Comparison of ENCODE assay signal across 8 cellular contexts in genomic region chr12:57521475-57522018, GRCh38. TPM values are rescaled to one million over a fixed set of nuclear protein-coding genes. Genes with fewer than 3 reads are reported as not detected.
A peak's percentile ranks its signal among the peaks of the same experiment; 100 is the strongest.
DNase-seq lines count a peak whose midpoint lies in the region; ATAC-seq and TF ChIP-seq lines count a peak whose summit lies in the region.

No MANE protein-coding gene starts in this region.

- H3K9ac ChIP-seq in subcutaneous abdominal adipose tissue (ENCODE audit: low read length in 5 of 5): peak overlapping the region; percentile 66 to 92 (median 87)

- H3K4me3 ChIP-seq in SJSA1: peak overlapping the region; percentile 51
- H3K4me3 ChIP-seq in right lobe of liver: peak overlapping the region in 2 of 3 donors; percentile 80 to 83
- peak overlapping the region; percentile 60 to 85 (median 69) for H3K4me3 ChIP-seq in subcutaneous abdominal adipose tissue (ENCODE audit: low read depth in 1 of 5, low read length in 5 of 5)

- H3K27me3 ChIP-seq in SJSA1 (replicated peaks) (no peaks in the 10 kb centered on the region), right lobe of liver (no peaks in the 10 kb centered on the region), subcutaneous abdominal adipose tissue (ENCODE audit: control insufficient read depth in 5 of 5, insufficient read depth in 4 of 5, low read length in 5 of 5) (no peaks in the 10 kb centered on the region)

- ATAC-seq in right lobe of liver (no peak), GM18868 (IDR thresholded peaks at IDR 0.05; ENCODE audit: unreplicated experiment) (no peak), GM18502 (IDR thresholded peaks at IDR 0.05; ENCODE audit: poor library complexity, unreplicated experiment) (no peak)

- whole genome bisulfite sequencing in right lobe of liver (ENCODE audit: insufficient coverage, low coverage, low lambda C conversion rate, missing lambda C conversion rate): 39% methylated on average over 20 of the region's 20 CpGs

- TF ChIP-seq CTCF in right lobe of liver (IDR thresholded peaks at IDR 0.05): no peak

- DNase-seq in NCI-H1417 (lab: John Stamatoyannopoulos, UW) (peak in 2 of 3 experiments; percentile 48 to 50), NCI-H1417 treated with DMSO at 0.1 percent for 48 hours (lab: John Stamatoyannopoulos, UW) (no peak), SJSA1 (ENCODE audit: low read depth in 1 of 2, low spot score in 2 of 2) (no peak), caudate nucleus (lab: John Stamatoyannopoulos, UW) (peak in 34 of 61 donors; percentile 3 to 59 (median 40)), right lobe of liver (peak; percentile 42 to 72 (median 63))

- H3K9me3 ChIP-seq in SJSA1 (replicated peaks): no peaks in the 10 kb centered on the region
- H3K9me3 ChIP-seq in right lobe of liver: no peaks in the 10 kb centered on the region
- H3K9me3 ChIP-seq in subcutaneous abdominal adipose tissue (ENCODE audit: control insufficient read depth in 5 of 5, low read length in 5 of 5): no peaks in the 10 kb centered on the region

- intact Hi-C loops in right lobe of liver (cut with DNase I): no loop called here

- TF ChIP-seq POLR2A in right lobe of liver (IDR thresholded peaks at IDR 0.05): no peak

- peaks cover 66% of the 10 kb centered on the region for H3K4me1 ChIP-seq in SJSA1 (replicated peaks)
- peaks cover 0 to 48% (median 19%) of the 10 kb centered on the region in 4 donors for H3K4me1 ChIP-seq in right lobe of liver
- peaks cover 25 to 74% (median 70%) of the 10 kb centered on the region in 5 donors for H3K4me1 ChIP-seq in subcutaneous abdominal adipose tissue (ENCODE audit: control insufficient read depth in 5 of 5, insufficient read depth in 5 of 5, low read length in 5 of 5)

- H3K27ac ChIP-seq in SJSA1 (peak overlapping the region; percentile 95), caudate nucleus (ENCODE audit: low read depth, low read length) (peak overlapping the region; percentile 100), right lobe of liver (peak overlapping the region; percentile 97 to 98 (median 97)), subcutaneous abdominal adipose tissue (ENCODE audit: low read depth, low read length) (peak overlapping the region; percentile 99)

- peaks cover 73% of the 10 kb centered on the region for H3K36me3 ChIP-seq in SJSA1
- H3K36me3 ChIP-seq in right lobe of liver: peaks cover 7 to 37% (median 15%) of the 10 kb centered on the region in 4 donors
- H3K36me3 ChIP-seq in subcutaneous abdominal adipose tissue (ENCODE audit: control insufficient read depth in 5 of 5, insufficient read depth in 5 of 5, low read length in 5 of 5): peaks cover 0 to 39% (median 36%) of the 10 kb centered on the region in 5 donors

RNA-seq across cellular contexts. Expression of gene MBD6, which starts 1.1 kb away (rescaled TPM):
- total RNA-seq in SJSA1 (2014; rRNA removed; shearing (Covaris generic)): 63.3 and 70.5 TPM in 2 replicates
- 10 to 100 TPM in 5 of 6 experiments, 1 to 10 TPM in 1; 7.4 to 61.1 (median 39.3) TPM for total RNA-seq in right lobe of liver

RNA-seq across cellular contexts. Expression of gene DDIT3, which starts 1.2 kb away (rescaled TPM):
- total RNA-seq in SJSA1 (2014; rRNA removed; shearing (Covaris generic)): 564 and 686 TPM in 2 replicates
- total RNA-seq in right lobe of liver: 10 to 100 TPM; 11.3 to 26.7 (median 18.7) TPM

RNA-seq across cellular contexts. Expression of gene DCTN2, which starts 25.4 kb away (rescaled TPM):
- total RNA-seq in SJSA1 (2014; rRNA removed; shearing (Covaris generic)): 3,855 and 4,325 TPM in 2 replicates
- total RNA-seq in right lobe of liver: 10 to 100 TPM; 28.4 to 80.0 (median 36.0) TPM

RNA-seq across cellular contexts. Expression of gene KIF5A, which starts 28.3 kb away (rescaled TPM):
- 2.1 and 2.8 TPM in 2 replicates for total RNA-seq in SJSA1 (2014; rRNA removed; shearing (Covaris generic))
- total RNA-seq in right lobe of liver: under 1 TPM in 1 of 6 experiments, not detected in 5; 0.02 TPM

RNA-seq across cellular contexts. Expression of gene MARS1, which starts 33.7 kb away (rescaled TPM):
- total RNA-seq in SJSA1 (2014; rRNA removed; shearing (Covaris generic)): 3,352 and 4,750 TPM in 2 replicates
- 10 to 100 TPM; 53.4 to 66.6 (median 60.4) TPM for total RNA-seq in right lobe of liver

Comparison
In these comparisons a context has a peak if more than half of its experiments do, and no peak if none do; other contexts are left out.
1. DNase-seq: peak in NCI-H1417 (2 of 3), caudate nucleus (34 of 61) and right lobe of liver (3 of 3); none in NCI-H1417 treated with DMSO at 0.1 percent for 48 hours (single experiment) and SJSA1 (0 of 2).
2. RNA of gene DDIT3, which starts 1.2 kb away (total RNA-seq): 564 to 686 TPM in SJSA1; 11.3 to 26.7 TPM in right lobe of liver; every median in the first group is over 10 times any median in the second.
3. RNA of gene DCTN2, which starts 25.4 kb away (total RNA-seq): 3,855 to 4,325 TPM in SJSA1; 28.4 to 80.0 TPM in right lobe of liver; every median in the first group is over 10 times any median in the second.
4. Peak in every context shown above with its lines, with median percentiles within 50 percentile points of each other: H3K27ac ChIP-seq and H3K4me3 ChIP-seq.